12 cellular contexts compared by ENCODE assay signal in genomic region chr2:120740765-120741513, GRCh38. TPM values are rescaled to one million over a fixed set of nuclear protein-coding genes. Genes with fewer than 3 reads are reported as not detected.
A peak's percentile ranks its signal among the peaks of the same experiment; 100 is the strongest.
DNase-seq lines count a peak whose midpoint lies in the region; ATAC-seq and TF ChIP-seq lines count a peak whose summit lies in the region.
"Had no signal": no experiment of that assay in that cellular context is flagged by ENCODE, and none has a peak within 500 bp of the region (broad histone marks: within the 10 kb centered on the region; RNA-seq: fewer than 3 reads in every experiment).

No MANE protein-coding gene starts in this region.

- H4K20me1 ChIP-seq in osteoblast (ENCODE audit: insufficient read depth, low read length), result peaks cover 48% of the 10 kb centered on the region

- peaks cover 87% of the 10 kb centered on the region for H3K79me2 ChIP-seq in osteoblast (ENCODE audit: insufficient read depth, low read length)

- peak overlapping the region; percentile 67 for H2AFZ ChIP-seq in osteoblast (ENCODE audit: low read length)

- TF ChIP-seq CTCF in AG09309 (IDR thresholded peaks at IDR 0.05; ENCODE audit: control insufficient read depth, insufficient read depth, low read depth, low read length, missing control alignments) (no peak), fibroblast of pulmonary artery (IDR thresholded peaks at IDR 0.05; ENCODE audit: low read length, missing control alignments) (peak; percentile 23), osteoblast (IDR thresholded peaks at IDR 0.05; ENCODE audit: extremely low read depth, low read depth, low read length) (no peak)

- H3K4me1 ChIP-seq in osteoblast (ENCODE audit: insufficient read depth, low read length), result peaks cover 28% of the 10 kb centered on the region

- H3K4me3 Mint-ChIP-seq in effector memory CD8-positive, alpha-beta T cell, result no peak overlapping the region
- H3K4me3 Mint-ChIP-seq: activated T-helper 1 cell treated with anti-CD3 and anti-CD28 coated beads, Interleukin-12 subunit alpha, Interleukin-12 subunit beta, Interleukin-2, Interleukin-4 antibody, amounts not matched to agents 30 ng/mL and 10 ng/mL and 1 ng/mL, durations not matched to agents 14 hours and 24 hours and 36 hours had no signal

- H3K27me3 ChIP-seq in osteoblast (ENCODE audit: insufficient read depth, low read length), result no peaks in the 10 kb centered on the region

- peak overlapping the region; percentile 59 for H3K27ac ChIP-seq in osteoblast (ENCODE audit: low read depth, low read length)
- H3K27ac ChIP-seq: epithelial cell of prostate, neutrophil had no signal

- peaks cover 81 to 90% of the 10 kb centered on the region in 2 donors for H3K27me3 Mint-ChIP-seq in effector memory CD8-positive, alpha-beta T cell

- H3K4me3 ChIP-seq in AG09309 (ENCODE audit: control insufficient read depth, low read depth, low read length), result peak overlapping the region; percentile 33
- peak overlapping the region; percentile 36 for H3K4me3 ChIP-seq in fibroblast of pulmonary artery (replicated peaks; ENCODE audit: low read depth, low read length)
- peak overlapping the region; percentile 70 for H3K4me3 ChIP-seq in osteoblast (ENCODE audit: insufficient read depth, low read length)

- H3K9me3 Mint-ChIP-seq in effector memory CD8-positive, alpha-beta T cell, result no peaks in the 10 kb centered on the region
- H3K9me3 Mint-ChIP-seq: activated T-helper 1 cell treated with anti-CD3 and anti-CD28 coated beads, Interleukin-12 subunit alpha, Interleukin-12 subunit beta, Interleukin-2, Interleukin-4 antibody, amounts not matched to agents 30 ng/mL and 10 ng/mL and 1 ng/mL, durations not matched to agents 14 hours and 24 hours and 36 hours had no signal

- DNase-seq in AG09309 (ENCODE audit: low read depth) (no peak), NCI-H2227 treated with DMSO at 0.1 percent for 48 hours (lab: John Stamatoyannopoulos, UW) (peak; percentile 60), fibroblast of pulmonary artery (ENCODE audit: low read depth) (no peak), osteoblast (ENCODE audit: insufficient read length, low spot score, missing footprints) (peak; percentile 92), DMS114 treated with DMSO at 0.1 percent for 48 hours (lab: John Stamatoyannopoulos, UW; ENCODE audit: unreplicated experiment) (no peak), NCI-H1048 (lab: John Stamatoyannopoulos, UW) (no peak)
- DNase-seq in effector memory CD8-positive, alpha-beta T cell, result no peak
- DNase-seq: DMS153 had no signal

- no peak for ATAC-seq in effector memory CD8-positive, alpha-beta T cell (replicated peaks)
- no peak for ATAC-seq in GM21786 (IDR thresholded peaks at IDR 0.05; ENCODE audit: unreplicated experiment)

- H3K4me1 Mint-ChIP-seq in effector memory CD8-positive, alpha-beta T cell (ENCODE audit: low read depth in 2 of 2), result peaks cover 0 to 2% of the 10 kb centered on the region in 2 donors

- H3K27ac Mint-ChIP-seq in effector memory CD8-positive, alpha-beta T cell, result no peak overlapping the region
- H3K27ac Mint-ChIP-seq: activated T-helper 1 cell treated with anti-CD3 and anti-CD28 coated beads, Interleukin-12 subunit alpha, Interleukin-12 subunit beta, Interleukin-2, Interleukin-4 antibody, amounts not matched to agents 30 ng/mL and 10 ng/mL and 1 ng/mL, durations not matched to agents 14 hours and 24 hours and 36 hours had no signal

- H3K36me3 ChIP-seq in osteoblast (ENCODE audit: insufficient read depth, low read length), result no peaks in the 10 kb centered on the region
- H3K36me3 ChIP-seq: neutrophil had no signal

- no peaks in the 10 kb centered on the region for H3K9me3 ChIP-seq in osteoblast (ENCODE audit: low read depth, low read length)
- H3K9me3 ChIP-seq: neutrophil had no signal

- H3K4me2 ChIP-seq in osteoblast (ENCODE audit: insufficient read depth, low read length), result peak overlapping the region; percentile 89

- no peaks in the 10 kb centered on the region for H3K36me3 Mint-ChIP-seq in effector memory CD8-positive, alpha-beta T cell (ENCODE audit: insufficient read depth)

RNA-seq across cellular contexts. Expression of gene GLI2, which starts 5.3 kb away (rescaled TPM):
- total RNA-seq in osteoblast, result 3.8 and 10.1 TPM in 2 replicates

Comparison
In these comparisons a context has a peak if more than half of its experiments do, and no peak if none do; other contexts are left out.
1. DNase-seq: peak in NCI-H2227 treated with DMSO at 0.1 percent for 48 hours (single experiment) and osteoblast (single experiment); none in AG09309 (single experiment), fibroblast of pulmonary artery (single experiment), DMS114 treated with DMSO at 0.1 percent for 48 hours (single experiment), NCI-H1048 (single experiment) and effector memory CD8-positive, alpha-beta T cell (0 of 3).
2. Peak in every context shown above with its lines, with median percentiles within 50 percentile points of each other: H3K4me3 ChIP-seq.